ENCODE assay signal across 1 cellular context in genomic region chr5:7850533-7851239, GRCh38.
TF ChIP-seq lines count a peak whose summit lies in the region.

Gene CFAP90, minus strand, starts transcription at chr5:7851133. Its CDS starts 112 bp downstream, at chr5:7851021.

TF ChIP-seq in HepG2, 621 proteins besides CTCF, POLR2A, EP300 and RAD21 (continued from another document and continues in another):
- TF ChIP-seq ZNF800 (CRISPR knock-in tag; IDR thresholded peaks at IDR 0.05) (no peak), PHB2 (IDR thresholded peaks at IDR 0.05; ENCODE audit: partially characterized antibody) (no peak), UBTF (CRISPR knock-in tag; IDR thresholded peaks at IDR 0.05) (peak; percentile 76; the same call in 1 of the 2 replicates), HMG20A (CRISPR knock-in tag; IDR thresholded peaks at IDR 0.05; ENCODE audit: borderline replicate concordance) (no peak), ZMYM4 (CRISPR knock-in tag; IDR thresholded peaks at IDR 0.05) (0 out of 2 replicates have a peak, but pooled peaks have one; percentile 21), HNRNPL (IDR thresholded peaks at IDR 0.05; ENCODE audit: low read depth, low read length) (no peak), ZNF468 (CRISPR knock-in tag; IDR thresholded peaks at IDR 0.05) (no peak), SRSF9 (IDR thresholded peaks at IDR 0.05; ENCODE audit: borderline replicate concordance, insufficient read depth, low read depth, low read length, poor library complexity, severe bottlenecking) (no peak), ZNF580 (CRISPR knock-in tag; IDR thresholded peaks at IDR 0.05; ENCODE audit: borderline replicate concordance, low read depth) (no peak), DPF2 (CRISPR knock-in tag; IDR thresholded peaks at IDR 0.05; ENCODE audit: borderline replicate concordance, low read depth) (no peak), SRSF1 (optimal IDR thresholded peaks at IDR 0.05; ENCODE audit: low read depth, low read length) (no peak), ZNF230 (CRISPR knock-in tag; IDR thresholded peaks at IDR 0.05) (no peak), FOXP1 (IDR thresholded peaks at IDR 0.05) (no peak), FOXP1 (CRISPR knock-in tag; IDR thresholded peaks at IDR 0.05) (no peak), NFAT5 (CRISPR knock-in tag; IDR thresholded peaks at IDR 0.05) (no peak), SAP130 (CRISPR knock-in tag; IDR thresholded peaks at IDR 0.05; ENCODE audit: low read depth) (peak; percentile 90), RFXAP (CRISPR knock-in tag; IDR thresholded peaks at IDR 0.05; ENCODE audit: borderline replicate concordance) (no peak), ZNF691 (CRISPR knock-in tag; IDR thresholded peaks at IDR 0.05; ENCODE audit: borderline replicate concordance, low read depth) (0 out of 2 replicates have a peak, but pooled peaks have one; percentile 45), ZBTB39 (CRISPR knock-in tag; IDR thresholded peaks at IDR 0.05) (no peak), HNRNPK (IDR thresholded peaks at IDR 0.05; ENCODE audit: low read depth, low read length, poor library complexity, severe bottlenecking) (peak; percentile 62), AHDC1 (CRISPR knock-in tag; IDR thresholded peaks at IDR 0.05; ENCODE audit: borderline replicate concordance) (no peak), MAFK (conservative IDR thresholded peaks at IDR 0.05 in 1 of 2, IDR thresholded peaks at IDR 0.05 in 1 of 2; ENCODE audit: low read length in 2 of 2) (no peak), AHR (CRISPR knock-in tag; IDR thresholded peaks at IDR 0.05) (no peak), REPIN1 (CRISPR knock-in tag; IDR thresholded peaks at IDR 0.05; ENCODE audit: borderline replicate concordance, low read depth) (0 out of 2 replicates have a peak, but pooled peaks have one; percentile 21), ZNF530 (CRISPR knock-in tag; IDR thresholded peaks at IDR 0.05; ENCODE audit: low read depth) (no peak), ZSCAN20 (CRISPR knock-in tag; IDR thresholded peaks at IDR 0.05; ENCODE audit: borderline replicate concordance) (peak; percentile 100), NCOA5 (CRISPR knock-in tag; IDR thresholded peaks at IDR 0.05) (no peak), ZNF777 (CRISPR knock-in tag; IDR thresholded peaks at IDR 0.05) (peak; percentile 71), SIN3A (IDR thresholded peaks at IDR 0.05; ENCODE audit: borderline replicate concordance, low read depth, low read length) (peak; percentile 93; the same call in 1 of the 2 replicates), GTF2F1 (IDR thresholded peaks at IDR 0.05; ENCODE audit: low read length) (no peak), ZNF18 (CRISPR knock-in tag; IDR thresholded peaks at IDR 0.05; ENCODE audit: insufficient replicate concordance) (no peak), ATRX (CRISPR knock-in tag; IDR thresholded peaks at IDR 0.05; ENCODE audit: borderline replicate concordance) (no peak), ZNF556 (CRISPR knock-in tag; IDR thresholded peaks at IDR 0.05; ENCODE audit: borderline replicate concordance) (0 out of 2 replicates have a peak, but pooled peaks have one; percentile 22), ZNF564 (CRISPR knock-in tag; IDR thresholded peaks at IDR 0.05) (no peak), ZFP90 (CRISPR knock-in tag; IDR thresholded peaks at IDR 0.05; ENCODE audit: borderline replicate concordance) (no peak), PRMT3 (CRISPR knock-in tag; IDR thresholded peaks at IDR 0.05; ENCODE audit: borderline replicate concordance, low read depth) (no peak), MAZ (IDR thresholded peaks at IDR 0.05; ENCODE audit: borderline replicate concordance, low read depth, low read length) (peak; percentile 25; the same call in 1 of the 2 replicates), MAZ (CRISPR knock-in tag; IDR thresholded peaks at IDR 0.05; ENCODE audit: low read depth) (no peak), HMGA1 (CRISPR knock-in tag; conservative IDR thresholded peaks at IDR 0.05) (no peak)
